In the genomic region with DNA sequence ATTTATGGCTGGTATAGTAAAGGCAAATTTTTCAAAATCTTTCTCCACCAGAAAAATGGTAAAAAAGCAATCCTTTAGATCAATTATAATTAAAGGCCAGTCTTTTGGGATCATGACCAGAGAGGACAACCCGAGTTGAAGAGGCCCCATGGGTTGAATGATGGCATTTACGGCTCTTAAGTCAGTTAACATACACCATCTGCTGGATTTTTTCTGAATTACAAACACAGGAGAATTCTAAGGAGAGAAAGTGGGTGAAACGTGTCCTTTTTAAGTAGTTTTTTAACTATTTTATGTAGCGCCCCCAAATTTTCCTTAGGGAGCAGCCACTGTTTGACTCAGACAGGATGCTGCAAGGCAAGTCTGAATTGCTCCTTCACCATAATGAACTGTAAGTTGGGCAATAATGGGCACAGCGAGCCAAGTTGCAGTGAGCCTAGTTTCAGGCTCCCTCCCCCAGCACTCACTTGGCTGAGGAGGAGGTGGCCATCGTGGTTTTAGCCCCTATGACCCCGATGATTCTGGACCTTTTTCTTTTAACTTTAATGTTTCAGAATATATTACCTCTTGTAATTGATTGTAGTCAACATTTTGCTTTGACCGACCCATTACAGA, we compare ENCODE assay signal across 8 cellular contexts. TPM values are rescaled to one million over a fixed set of nuclear protein-coding genes. Genes with fewer than 3 reads are reported as not detected.
DNase-seq lines count a peak whose midpoint lies in the region; ATAC-seq and TF ChIP-seq lines count a peak whose summit lies in the region.

No MANE protein-coding gene starts in this region.

- POLR2A ChIA-PET in activated B cell treated with CpG ODN at 0.5 μM for 24 hours (lab: Charles Lee), result no interaction called here

- no peak overlapping the region for H3K4me3 ChIP-seq in tibial artery

- H3K4me1 Mint-ChIP-seq in activated B cell treated with CpG ODN at 0.5 μM for 24 hours (no peaks in the 10 kb centered on the region), immature natural killer cell (peaks cover 25 to 38% of the 10 kb centered on the region in 2 donors)

- no peaks in the 10 kb centered on the region for H3K4me1 ChIP-seq in tibial artery

- intact Hi-C loops in activated B cell treated with CpG ODN at 0.5 μM for 24 hours (cut with micrococcal nuclease), result loop anchor here (5.0 kb wide), 1 partner anchor 611 kb away; a partner anchor contains a TSS
- intact Hi-C loops in tibial artery (cut with DNase I; ENCODE audit: low total_unique reads), result no loop called here

- H3K27ac ChIP-seq in tibial artery, result no peak overlapping the region

- DNase-seq in A172 (ENCODE audit: low spot score), result peak; percentile 22
- no peak for DNase-seq in GM13977 (ENCODE audit: low spot score)
- DNase-seq in activated B cell treated with CpG ODN at 0.5 μM for 24 hours, result no peak
- DNase-seq in immature natural killer cell, result peak; percentile 28 to 49 (median 41)
- DNase-seq in tibial artery, result peak in 1 of 2 donors; percentile 25
- DNase-seq in NCI-H128 (lab: John Stamatoyannopoulos, UW; ENCODE audit: unreplicated experiment), result no peak
- DNase-seq in iPS-NIHi7 (ENCODE audit: extremely low spot score), result no peak
- no peak for DNase-seq in stimulated activated naive CD8-positive, alpha-beta T cell treated with anti-CD3 and anti-CD28 coated beads, Interleukin-15, Interleukin-2, amounts not matched to agents 100 U/mL and 50 U/mL, for 24 hours

- CTCF ChIA-PET in activated B cell treated with CpG ODN at 0.5 μM for 24 hours (lab: Charles Lee), result interaction anchor here (0.8 to 3.3 kb wide), 2 partner anchors 500 to 609 kb away, joined by 3 to 12 read pairs; a partner anchor contains a TSS

- TF ChIP-seq CTCF in GM13977 (IDR thresholded peaks at IDR 0.05; ENCODE audit: extremely low read depth, insufficient read depth, missing control alignments), result peak; percentile 42
- no peak for TF ChIP-seq CTCF in activated B cell treated with CpG ODN at 0.5 μM for 24 hours (IDR thresholded peaks at IDR 0.05)
- peak; percentile 35 to 52 for TF ChIP-seq CTCF in tibial artery (IDR thresholded peaks at IDR 0.05)

- H3K27me3 Mint-ChIP-seq in activated B cell treated with CpG ODN at 0.5 μM for 24 hours (no peaks in the 10 kb centered on the region), immature natural killer cell (ENCODE audit: low read depth in 3 of 3) (peaks cover 0 to 2% (median 2%) of the 10 kb centered on the region in 3 donors)

- no peaks in the 10 kb centered on the region for H3K9me3 ChIP-seq in tibial artery

- no peaks in the 10 kb centered on the region for H3K27me3 ChIP-seq in tibial artery

- H3K9me3 Mint-ChIP-seq in activated B cell treated with CpG ODN at 0.5 μM for 24 hours, result no peaks in the 10 kb centered on the region
- no peaks in the 10 kb centered on the region for H3K9me3 Mint-ChIP-seq in immature natural killer cell

- no peak overlapping the region for H3K4me3 Mint-ChIP-seq in activated B cell treated with CpG ODN at 0.5 μM for 24 hours
- no peak overlapping the region for H3K4me3 Mint-ChIP-seq in immature natural killer cell

- ATAC-seq in activated B cell treated with CpG ODN at 0.5 μM for 24 hours (ENCODE audit: low read depth), result peak; percentile 50
- no peak for ATAC-seq in stimulated activated naive CD8-positive, alpha-beta T cell treated with anti-CD3 and anti-CD28 coated beads, Interleukin-15, Interleukin-2, amounts not matched to agents 100 U/mL and 50 U/mL, for 24 hours

- H3K36me3 ChIP-seq in tibial artery, result no peaks in the 10 kb centered on the region

- H3K27ac Mint-ChIP-seq in activated B cell treated with CpG ODN at 0.5 μM for 24 hours (no peak overlapping the region), immature natural killer cell (peak overlapping the region in 3 of 6 donors; percentile 47 to 64 (median 60))

- in situ Hi-C loops in GM13977 (cut with MboI; ENCODE audit: low pct_unique_long_range_greater_than_20kb, low sequenced_read_pairs, unreplicated experiment), result no loop called here

- H3K36me3 Mint-ChIP-seq in activated B cell treated with CpG ODN at 0.5 μM for 24 hours (ENCODE audit: low read depth) (no peaks in the 10 kb centered on the region), immature natural killer cell (peaks cover 3 to 20% (median 8%) of the 10 kb centered on the region in 3 donors)

RNA-seq across cellular contexts. Expression of a gene that starts 13.6 kb away (rescaled TPM):
- total RNA-seq in A172 (2014; rRNA removed; shearing (Covaris generic)), result 9.7 and 11.7 TPM in 2 replicates
- total RNA-seq in activated B cell treated with CpG ODN at 0.5 μM for 24 hours, result 33.5 and 41.9 TPM in 2 replicates
- 10 to 100 TPM; 18.4 to 75.2 (median 27.4) TPM for polyA plus RNA-seq in immature natural killer cell

RNA-seq across cellular contexts. Expression of a gene that starts 38.1 kb away (rescaled TPM):
- 0.12 TPM in 1 of 2 replicates, not detected in the other for total RNA-seq in A172 (2014; rRNA removed; shearing (Covaris generic))
- total RNA-seq in activated B cell treated with CpG ODN at 0.5 μM for 24 hours, result 25.2 and 30.5 TPM in 2 replicates
- 100 to 1,000 TPM in 1 of 3 donors, 10 to 100 TPM in 2; 28.2 to 114 (median 42.4) TPM for polyA plus RNA-seq in immature natural killer cell

Comparison
In these comparisons a context has a peak if more than half of its experiments do, and no peak if none do; other contexts are left out.
1. DNase-seq: peak in A172 (single experiment) and immature natural killer cell (3 of 3); none in GM13977 (single experiment), activated B cell treated with CpG ODN at 0.5 μM for 24 hours (single experiment), NCI-H128 (single experiment), iPS-NIHi7 (single experiment) and stimulated activated naive CD8-positive, alpha-beta T cell treated with anti-CD3 and anti-CD28 coated beads, Interleukin-15, Interleukin-2, amounts not matched to agents 100 U/mL and 50 U/mL, for 24 hours (single experiment).
2. RNA of a gene that starts 38.1 kb away (total RNA-seq): 25.2 to 30.5 TPM in activated B cell treated with CpG ODN at 0.5 μM for 24 hours; 0.12 TPM in A172; every median in the first group is over 10 times any median in the second.